Comparison of ENCODE assay signal across 26 cellular contexts in genomic region chr7:22787936-22788335, GRCh38.
"Had no signal": no experiment of that assay in that cellular context is flagged by ENCODE, and none has a peak within 500 bp of the region (broad histone marks: within the 10 kb centered on the region; RNA-seq: fewer than 3 reads in every experiment).

No MANE protein-coding gene starts in this region.

- H3K27ac ChIP-seq: ascending aorta, gastrocnemius medialis, heart left ventricle, neural progenitor cell, right lobe of liver, suprapubic skin, transverse colon, vagina, WERI-Rb-1 had no signal

- H3K4me1 ChIP-seq: ascending aorta, gastrocnemius medialis, heart left ventricle, suprapubic skin, transverse colon, vagina had no signal

- H3K9me3 ChIP-seq: ascending aorta, gastrocnemius medialis, heart left ventricle, right lobe of liver, suprapubic skin, transverse colon, vagina had no signal

- H3K4me3 Mint-ChIP-seq: activated naive CD4-positive, alpha-beta T cell treated with anti-CD3 and anti-CD28 coated beads, Interleukin-2, amount 10 ng/mL, durations not matched to agents 7 days and 5 days; effector memory CD8-positive, alpha-beta T cell; immature natural killer cell; naive thymus-derived CD4-positive, alpha-beta T cell; neural progenitor cell; stimulated activated naive CD8-positive, alpha-beta T cell treated with anti-CD3 and anti-CD28 coated beads, Interleukin-15, amount 100 ng/mL, for 72 hours had no signal

- H3K36me3 ChIP-seq: ascending aorta, gastrocnemius medialis, heart left ventricle, neural progenitor cell, right lobe of liver, suprapubic skin, transverse colon, vagina, WERI-Rb-1 had no signal

- H3K27ac Mint-ChIP-seq: activated naive CD4-positive, alpha-beta T cell treated with anti-CD3 and anti-CD28 coated beads, Interleukin-2, amount 10 ng/mL, durations not matched to agents 7 days and 5 days; effector memory CD8-positive, alpha-beta T cell; immature natural killer cell; naive thymus-derived CD4-positive, alpha-beta T cell; neural progenitor cell had no signal

- H3K4me3 ChIP-seq: ascending aorta, gastrocnemius medialis, heart left ventricle, neural progenitor cell, right lobe of liver, suprapubic skin, transverse colon, vagina had no signal

- H3K9me3 Mint-ChIP-seq: activated naive CD4-positive, alpha-beta T cell treated with anti-CD3 and anti-CD28 coated beads, Interleukin-2, amount 10 ng/mL, durations not matched to agents 7 days and 5 days; effector memory CD8-positive, alpha-beta T cell; immature natural killer cell; naive thymus-derived CD4-positive, alpha-beta T cell; neural progenitor cell; stimulated activated naive CD8-positive, alpha-beta T cell treated with anti-CD3 and anti-CD28 coated beads, Interleukin-15, amount 100 ng/mL, for 72 hours had no signal

- DNase-seq: activated CD4-positive, alpha-beta T cell treated with anti-CD3 and anti-CD28 coated beads for 1 hour; activated CD8-positive, alpha-beta memory T cell treated with anti-CD3 and anti-CD28 coated beads for 24 hours; activated CD8-positive, alpha-beta memory T cell treated with anti-CD3 and anti-CD28 coated beads, Interleukin-2, amount 50 U/mL, for 48 hours; activated effector memory CD4-positive, alpha-beta T cell treated with Interleukin-2 at 50 U/mL for 16 hours; activated naive CD4-positive, alpha-beta T cell treated with anti-CD3 and anti-CD28 coated beads, Interleukin-2, amount 10 ng/mL, durations not matched to agents 7 days and 5 days; activated T-cell treated with anti-CD3 and anti-CD28 coated beads, Interleukin-2, amount 50 U/mL, for 48 hours; effector memory CD8-positive, alpha-beta T cell; gastrocnemius medialis; heart left ventricle; immature natural killer cell; left ventricle myocardium superior; mesendoderm; naive thymus-derived CD4-positive, alpha-beta T cell; right lobe of liver; small intestine; stimulated activated CD4-positive, alpha-beta T cell treated with anti-CD3 and anti-CD28 coated beads, Interleukin-15, amount 100 ng/mL, for 24 hours; stimulated activated CD4-positive, alpha-beta T cell treated with anti-CD3 and anti-CD28 coated beads, Interleukin-2, amount 100 ng/mL, for 48 hours; stimulated activated naive CD8-positive, alpha-beta T cell treated with anti-CD3 and anti-CD28 coated beads, Interleukin-15, amount 100 ng/mL, for 72 hours; T-helper 2 cell; transverse colon; WERI-Rb-1 had no signal

- H3K4me1 Mint-ChIP-seq: activated naive CD4-positive, alpha-beta T cell treated with anti-CD3 and anti-CD28 coated beads, Interleukin-2, amount 10 ng/mL, durations not matched to agents 7 days and 5 days; immature natural killer cell; naive thymus-derived CD4-positive, alpha-beta T cell; neural progenitor cell; stimulated activated naive CD8-positive, alpha-beta T cell treated with anti-CD3 and anti-CD28 coated beads, Interleukin-15, amount 100 ng/mL, for 72 hours had no signal

- ATAC-seq: effector memory CD8-positive, alpha-beta T cell; heart left ventricle; left ventricle myocardium superior; naive thymus-derived CD4-positive, alpha-beta T cell; right lobe of liver; stimulated activated naive CD8-positive, alpha-beta T cell treated with anti-CD3 and anti-CD28 coated beads, Interleukin-15, amount 100 ng/mL, for 72 hours had no signal

- H3K27me3 ChIP-seq: ascending aorta, gastrocnemius medialis, heart left ventricle, neural progenitor cell, right lobe of liver, suprapubic skin, transverse colon, vagina had no signal

- H3K36me3 Mint-ChIP-seq: activated naive CD4-positive, alpha-beta T cell treated with anti-CD3 and anti-CD28 coated beads, Interleukin-2, amount 10 ng/mL, durations not matched to agents 7 days and 5 days; immature natural killer cell; naive thymus-derived CD4-positive, alpha-beta T cell; neural progenitor cell had no signal

- FAIRE-seq: bronchial epithelial cell, small intestine had no signal
